20 cellular contexts compared by ENCODE assay signal in genomic region chrX:119661486-119661885, GRCh38. TPM values are rescaled to one million over a fixed set of nuclear protein-coding genes. Genes with fewer than 3 reads are reported as not detected.
DNase-seq lines count a peak whose midpoint lies in the region; ATAC-seq lines count a peak whose summit lies in the region.
"Had no signal": no experiment of that assay in that cellular context is flagged by ENCODE, and none has a peak within 500 bp of the region (broad histone marks: within the 10 kb centered on the region; RNA-seq: fewer than 3 reads in every experiment).

No MANE protein-coding gene starts in this region.

- H3K4me1 Mint-ChIP-seq in activated T-cell treated with anti-CD3 and anti-CD28 coated beads, Interleukin-2, amount 50 U/mL, for 24 hours (ENCODE audit: low read depth), result peaks cover 39% of the 10 kb centered on the region
- H3K4me1 Mint-ChIP-seq in activated T-cell treated with anti-CD3 and anti-CD28 coated beads, Interleukin-2, amount 50 U/mL, for 4 hours (ENCODE audit: low read depth), result peaks cover 34% of the 10 kb centered on the region
- H3K4me1 Mint-ChIP-seq in CD4-positive, CD25-positive, alpha-beta regulatory T cell, result peaks cover 11 to 44% (median 20%) of the 10 kb centered on the region in 4 donors
- peaks cover 0 to 48% (median 29%) of the 10 kb centered on the region in 7 donors for H3K4me1 Mint-ChIP-seq in naive thymus-derived CD4-positive, alpha-beta T cell

- peak overlapping the region; percentile 52 for H3K27ac Mint-ChIP-seq in activated T-cell treated with anti-CD3 and anti-CD28 coated beads, Interleukin-2, amount 50 U/mL, for 24 hours
- peak overlapping the region in 2 of 3 donors; percentile 61 to 83 for H3K27ac Mint-ChIP-seq in CD4-positive, CD25-positive, alpha-beta regulatory T cell
- H3K27ac Mint-ChIP-seq in naive thymus-derived CD4-positive, alpha-beta T cell, result peak overlapping the region in 7 of 9 donors; percentile 8 to 89 (median 65)
- H3K27ac Mint-ChIP-seq: HFFc6 had no signal

- no peaks in the 10 kb centered on the region for H3K27me3 Mint-ChIP-seq in activated T-cell treated with anti-CD3 and anti-CD28 coated beads, Interleukin-2, amount 50 U/mL, for 24 hours
- H3K27me3 Mint-ChIP-seq in activated T-cell treated with anti-CD3 and anti-CD28 coated beads, Interleukin-2, amount 50 U/mL, for 4 hours (ENCODE audit: low read depth), result no peaks in the 10 kb centered on the region
- no peaks in the 10 kb centered on the region for H3K27me3 Mint-ChIP-seq in CD4-positive, CD25-positive, alpha-beta regulatory T cell
- no peaks in the 10 kb centered on the region for H3K27me3 Mint-ChIP-seq in naive thymus-derived CD4-positive, alpha-beta T cell
- H3K27me3 Mint-ChIP-seq: CD8-positive, alpha-beta memory T cell; IgD-negative memory B cell had no signal

- POLR2A ChIA-PET in naive thymus-derived CD4-positive, alpha-beta T cell (lab: Charles Lee), result interaction anchor here (0.7 to 1.6 kb wide), 2 partner anchors 24 to 31 kb away, joined by 3 to 4 read pairs; partner anchors contain the start of gene SEPTIN6

- no peaks in the 10 kb centered on the region for H3K9me3 Mint-ChIP-seq in activated T-cell treated with anti-CD3 and anti-CD28 coated beads, Interleukin-2, amount 50 U/mL, for 24 hours
- H3K9me3 Mint-ChIP-seq in activated T-cell treated with anti-CD3 and anti-CD28 coated beads, Interleukin-2, amount 50 U/mL, for 4 hours, result no peaks in the 10 kb centered on the region
- H3K9me3 Mint-ChIP-seq in CD4-positive, CD25-positive, alpha-beta regulatory T cell, result no peaks in the 10 kb centered on the region
- no peaks in the 10 kb centered on the region for H3K9me3 Mint-ChIP-seq in naive thymus-derived CD4-positive, alpha-beta T cell
- H3K9me3 Mint-ChIP-seq: CD8-positive, alpha-beta memory T cell; HFFc6; IgD-negative memory B cell had no signal

- no peaks in the 10 kb centered on the region for H3K4me1 ChIP-seq in CD4-positive, CD25-positive, alpha-beta regulatory T cell (ENCODE audit: control insufficient read depth, insufficient read depth, low read length, poor library complexity, severe bottlenecking)
- peaks cover 0 to 2% of the 10 kb centered on the region in 2 donors for H3K4me1 ChIP-seq in naive thymus-derived CD4-positive, alpha-beta T cell (ENCODE audit: control insufficient read depth in 2 of 2, insufficient read depth in 2 of 2, low read length in 2 of 2)

- no peak for DNase-seq in activated T-cell treated with anti-CD3 and anti-CD28 coated beads, Interleukin-2, amount 50 U/mL, for 24 hours
- DNase-seq in activated T-cell treated with anti-CD3 and anti-CD28 coated beads, Interleukin-2, amount 50 U/mL, for 4 hours, result no peak
- DNase-seq in CD4-positive, CD25-positive, alpha-beta regulatory T cell, result no peak
- DNase-seq in naive thymus-derived CD4-positive, alpha-beta T cell, result no peak
- DNase-seq: CD8-positive, alpha-beta memory T cell; H7; HFFc6; Karpas-422; NCI-H1436; NCI-H1930; NCI-H2171; NCI-H526; SJCRH30 had no signal

- CTCF ChIA-PET in naive thymus-derived CD4-positive, alpha-beta T cell (lab: Charles Lee), result interaction anchor here (0.6 to 1.3 kb wide), 3 partner anchors 10 to 84 kb away, joined by 3 to 5 read pairs (median 3); no protein-coding TSS in a partner anchor

- H3K36me3 Mint-ChIP-seq in activated T-cell treated with anti-CD3 and anti-CD28 coated beads, Interleukin-2, amount 50 U/mL, for 24 hours (ENCODE audit: low read depth), result peaks cover 76% of the 10 kb centered on the region
- peaks cover 23% of the 10 kb centered on the region for H3K36me3 Mint-ChIP-seq in activated T-cell treated with anti-CD3 and anti-CD28 coated beads, Interleukin-2, amount 50 U/mL, for 4 hours (ENCODE audit: insufficient read depth)
- peaks cover 60% of the 10 kb centered on the region for H3K36me3 Mint-ChIP-seq in CD4-positive, CD25-positive, alpha-beta regulatory T cell
- peaks cover 13 to 55% (median 27%) of the 10 kb centered on the region in 5 donors for H3K36me3 Mint-ChIP-seq in naive thymus-derived CD4-positive, alpha-beta T cell

- no peaks in the 10 kb centered on the region for H3K27me3 ChIP-seq in CD4-positive, CD25-positive, alpha-beta regulatory T cell (ENCODE audit: control insufficient read depth, insufficient read depth, low read length)
- no peaks in the 10 kb centered on the region for H3K27me3 ChIP-seq in naive thymus-derived CD4-positive, alpha-beta T cell (ENCODE audit: control insufficient read depth in 2 of 2, insufficient read depth in 2 of 2, low read length in 2 of 2)
- H3K27me3 ChIP-seq: BLaER1, SJCRH30 had no signal

- intact Hi-C loops in naive thymus-derived CD4-positive, alpha-beta T cell (cut with micrococcal nuclease), result no loop called here

- H3K27ac ChIP-seq in CD4-positive, CD25-positive, alpha-beta regulatory T cell (ENCODE audit: insufficient read depth, low read length, poor library complexity, severe bottlenecking), result no peak overlapping the region
- no peak overlapping the region for H3K27ac ChIP-seq in naive thymus-derived CD4-positive, alpha-beta T cell (ENCODE audit: low read depth, low read length)
- H3K27ac ChIP-seq: BLaER1, SJCRH30 had no signal

- ATAC-seq in activated T-cell treated with anti-CD3 and anti-CD28 coated beads, Interleukin-2, amount 50 U/mL, for 4 hours, result no peak
- no peak for ATAC-seq in CD4-positive, CD25-positive, alpha-beta regulatory T cell (ENCODE audit: low read depth in 2 of 2)
- ATAC-seq in GM21360 (IDR thresholded peaks at IDR 0.05; ENCODE audit: unreplicated experiment) (peak; percentile 37), HG03520 (IDR thresholded peaks at IDR 0.05; ENCODE audit: unreplicated experiment) (no peak), GM18870 (IDR thresholded peaks at IDR 0.05; ENCODE audit: unreplicated experiment) (no peak), HG02840 (IDR thresholded peaks at IDR 0.05; ENCODE audit: low FRiP score, unreplicated experiment) (no peak)
- no peak for ATAC-seq in naive thymus-derived CD4-positive, alpha-beta T cell
- ATAC-seq: Panc1 had no signal

- H3K4me3 ChIP-seq in CD4-positive, CD25-positive, alpha-beta regulatory T cell (ENCODE audit: low read depth, low read length), result no peak overlapping the region
- no peak overlapping the region for H3K4me3 ChIP-seq in naive thymus-derived CD4-positive, alpha-beta T cell (ENCODE audit: low read length)
- H3K4me3 ChIP-seq: BLaER1, SJCRH30 had no signal

- H3K9me3 ChIP-seq in CD4-positive, CD25-positive, alpha-beta regulatory T cell (ENCODE audit: control insufficient read depth in 2 of 2, low read length in 2 of 2), result no peaks in the 10 kb centered on the region
- H3K9me3 ChIP-seq in naive thymus-derived CD4-positive, alpha-beta T cell (ENCODE audit: control insufficient read depth in 2 of 3, low read length in 3 of 3), result no peaks in the 10 kb centered on the region
- H3K9me3 ChIP-seq: BLaER1, SJCRH30 had no signal

- peaks cover 61% of the 10 kb centered on the region for H3K36me3 ChIP-seq in CD4-positive, CD25-positive, alpha-beta regulatory T cell (ENCODE audit: control insufficient read depth, insufficient read depth, low read length)
- H3K36me3 ChIP-seq in naive thymus-derived CD4-positive, alpha-beta T cell (ENCODE audit: control insufficient read depth in 2 of 3, insufficient read depth in 3 of 3, low read length in 3 of 3), result peaks cover 0 to 45% (median 7%) of the 10 kb centered on the region in 3 experiments
- H3K36me3 ChIP-seq: SJCRH30 had no signal

- H3K4me3 Mint-ChIP-seq in activated T-cell treated with anti-CD3 and anti-CD28 coated beads, Interleukin-2, amount 50 U/mL, for 24 hours, result no peak overlapping the region
- no peak overlapping the region for H3K4me3 Mint-ChIP-seq in activated T-cell treated with anti-CD3 and anti-CD28 coated beads, Interleukin-2, amount 50 U/mL, for 4 hours
- H3K4me3 Mint-ChIP-seq in CD4-positive, CD25-positive, alpha-beta regulatory T cell, result no peak overlapping the region
- no peak overlapping the region for H3K4me3 Mint-ChIP-seq in naive thymus-derived CD4-positive, alpha-beta T cell
- H3K4me3 Mint-ChIP-seq: CD8-positive, alpha-beta memory T cell; HFFc6 had no signal

RNA-seq across cellular contexts. Expression of gene SEPTIN6, which starts 31.5 kb away (rescaled TPM):
- 100 to 1,000 TPM; 100 to 131 (median 104) TPM for total RNA-seq in activated T-cell treated with anti-CD3 and anti-CD28 coated beads, Interleukin-2, amount 50 U/mL, for 4 hours
- total RNA-seq in CD4-positive, CD25-positive, alpha-beta regulatory T cell, result 290 TPM
- 100 to 1,000 TPM; 144 to 201 (median 191) TPM for polyA plus RNA-seq in CD4-positive, CD25-positive, alpha-beta regulatory T cell
- total RNA-seq in naive thymus-derived CD4-positive, alpha-beta T cell, result 100 to 1,000 TPM; 151 to 315 (median 221) TPM
- polyA plus RNA-seq in naive thymus-derived CD4-positive, alpha-beta T cell, result 100 to 1,000 TPM; 197 to 296 TPM

RNA-seq across cellular contexts. Expression of gene NKRF, which starts 55.3 kb away (rescaled TPM):
- 10 to 100 TPM; 27.4 to 30.0 (median 28.9) TPM for total RNA-seq in activated T-cell treated with anti-CD3 and anti-CD28 coated beads, Interleukin-2, amount 50 U/mL, for 4 hours
- 14.1 TPM for total RNA-seq in CD4-positive, CD25-positive, alpha-beta regulatory T cell
- polyA plus RNA-seq in CD4-positive, CD25-positive, alpha-beta regulatory T cell, result 1 to 10 TPM; 3.4 to 6.9 (median 6.2) TPM
- total RNA-seq in naive thymus-derived CD4-positive, alpha-beta T cell, result 10 to 100 TPM in 4 of 5 experiments, 1 to 10 TPM in 1; 9.9 to 16.4 (median 14.0) TPM
- polyA plus RNA-seq in naive thymus-derived CD4-positive, alpha-beta T cell, result 1 to 10 TPM; 5.2 to 8.1 TPM
